Comparison of ENCODE assay signal across 25 cellular contexts in the genomic region with DNA sequence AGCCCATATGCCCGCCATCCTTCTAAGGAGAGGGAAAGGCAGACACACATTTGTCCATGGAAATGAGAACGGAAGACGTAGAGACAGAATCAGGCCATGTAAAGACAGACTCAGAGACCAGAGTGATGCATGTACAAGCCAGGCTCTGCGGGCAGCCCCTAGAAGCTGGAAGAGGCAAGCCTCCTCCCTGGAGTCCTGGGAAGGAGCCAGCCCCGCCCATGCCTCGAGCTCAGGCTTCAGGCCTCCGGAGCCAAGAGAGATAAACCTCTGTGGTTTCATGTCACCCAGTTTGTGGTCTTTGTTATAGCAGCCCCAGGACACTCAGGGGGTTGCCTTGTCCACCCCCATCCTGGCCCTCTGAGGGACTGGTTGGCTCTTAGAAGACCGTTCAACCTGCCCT. TPM values are rescaled to one million over a fixed set of nuclear protein-coding genes. Genes with fewer than 3 reads are reported as not detected.
A peak's percentile ranks its signal among the peaks of the same experiment; 100 is the strongest.
DNase-seq lines count a peak whose midpoint lies in the region; ATAC-seq and TF ChIP-seq lines count a peak whose summit lies in the region.
"Had no signal": no experiment of that assay in that cellular context is flagged by ENCODE, and none has a peak within 500 bp of the region (broad histone marks: within the 10 kb centered on the region; RNA-seq: fewer than 3 reads in every experiment).

No MANE protein-coding gene starts in this region.

- H3K9ac ChIP-seq in muscle layer of colon (ENCODE audit: low read length): peak overlapping the region; percentile 30

- no peak overlapping the region for H3K4me3 Mint-ChIP-seq in stimulated activated naive CD8-positive, alpha-beta T cell treated with anti-CD3 and anti-CD28 coated beads, Interleukin-15, amount 100 ng/mL, for 72 hours
- H3K4me3 Mint-ChIP-seq in WTC11: no peak overlapping the region
- H3K4me3 Mint-ChIP-seq: activated CD8-positive, alpha-beta T cell treated with anti-CD3 and anti-CD28 coated beads for 36 hours; activated naive CD4-positive, alpha-beta T cell treated with anti-CD3 and anti-CD28 coated beads, Interleukin-2, amount 10 ng/mL, durations not matched to agents 7 days and 5 days; activated T-cell treated with anti-CD3 and anti-CD28 coated beads, Interleukin-2, amount 50 U/mL, for 24 hours; natural killer cell had no signal

- no peaks in the 10 kb centered on the region for H3K9me3 ChIP-seq in muscle layer of colon (ENCODE audit: low read length)
- H3K9me3 ChIP-seq: BE2C, esophagus squamous epithelium, stomach had no signal

- no peaks in the 10 kb centered on the region for H3K27me3 ChIP-seq in muscle layer of colon (ENCODE audit: control insufficient read depth in 1 of 2, insufficient read depth in 2 of 2, low read length in 2 of 2)
- H3K27me3 ChIP-seq in H7 (ENCODE audit: control insufficient read depth, insufficient read depth, low read length): no peaks in the 10 kb centered on the region
- H3K27me3 ChIP-seq: BE2C, esophagus squamous epithelium, stomach had no signal

- TF ChIP-seq CTCF in WTC11 (IDR thresholded peaks at IDR 0.05) (no peak), GM10248 (IDR thresholded peaks at IDR 0.05; ENCODE audit: control extremely low read depth, extremely low read depth, low read depth, missing control alignments) (no peak)

- H3K4me1 Mint-ChIP-seq in stimulated activated naive CD8-positive, alpha-beta T cell treated with anti-CD3 and anti-CD28 coated beads, Interleukin-15, amount 100 ng/mL, for 72 hours: no peaks in the 10 kb centered on the region
- peaks cover 39% of the 10 kb centered on the region for H3K4me1 Mint-ChIP-seq in WTC11
- H3K4me1 Mint-ChIP-seq: activated naive CD4-positive, alpha-beta T cell treated with anti-CD3 and anti-CD28 coated beads, Interleukin-2, amount 10 ng/mL, durations not matched to agents 7 days and 5 days; natural killer cell had no signal

- H3K27ac ChIP-seq in muscle layer of colon (ENCODE audit: low read depth, low read length): peak overlapping the region; percentile 73
- H3K27ac ChIP-seq: esophagus squamous epithelium, stomach had no signal

- POLR2A ChIA-PET in WTC11 (lab: Charles Lee): interaction anchor here (1.6 kb wide), 1 partner anchor 11 kb away, joined by 5 read pairs; no protein-coding TSS in a partner anchor
- POLR2A ChIA-PET in GM10248 (lab: Yijun Ruan, JAX): no interaction called here

- peaks cover 14% of the 10 kb centered on the region for H3K36me3 ChIP-seq in muscle layer of colon (ENCODE audit: insufficient read depth, low read length)
- peaks cover 7% of the 10 kb centered on the region for H3K36me3 ChIP-seq in H7 (replicated peaks; ENCODE audit: control insufficient read depth, insufficient read depth, low read length)
- H3K36me3 ChIP-seq: BE2C, esophagus squamous epithelium, stomach had no signal

- ATAC-seq in stimulated activated naive CD8-positive, alpha-beta T cell treated with anti-CD3 and anti-CD28 coated beads, Interleukin-15, amount 100 ng/mL, for 72 hours: peak; percentile 24
- no peak for ATAC-seq in stimulated activated naive CD8-positive, alpha-beta T cell treated with anti-CD3 and anti-CD28 coated beads, Interleukin-15, Interleukin-2, amounts not matched to agents 100 U/mL and 50 U/mL, for 24 hours
- ATAC-seq in WTC11: no peak
- ATAC-seq in esophagus mucosa: no peak
- ATAC-seq: activated CD8-positive, alpha-beta T cell treated with anti-CD3 and anti-CD28 coated beads for 36 hours; HepG2; natural killer cell; Right ventricle myocardium inferior had no signal

- H3K4me1 ChIP-seq in muscle layer of colon (ENCODE audit: insufficient read depth, low read length): peaks cover 70% of the 10 kb centered on the region
- H3K4me1 ChIP-seq: BE2C had no signal

- no peak for DNase-seq in stimulated activated naive CD8-positive, alpha-beta T cell treated with anti-CD3 and anti-CD28 coated beads, Interleukin-15, amount 100 ng/mL, for 72 hours
- DNase-seq in stimulated activated naive CD8-positive, alpha-beta T cell treated with anti-CD3 and anti-CD28 coated beads, Interleukin-15, Interleukin-2, amounts not matched to agents 100 U/mL and 50 U/mL, for 24 hours: no peak
- DNase-seq in WTC11 (ENCODE audit: low spot score) (no peak), GM10248 (ENCODE audit: extremely low spot score) (no peak), hepatic stellate cell (ENCODE audit: low spot score) (no peak), H7 (no peak)
- DNase-seq: activated CD8-positive, alpha-beta T cell treated with anti-CD3 and anti-CD28 coated beads for 36 hours; activated naive CD4-positive, alpha-beta T cell treated with anti-CD3 and anti-CD28 coated beads, Interleukin-2, amount 10 ng/mL, durations not matched to agents 7 days and 5 days; activated T-cell treated with anti-CD3 and anti-CD28 coated beads, Interleukin-2, amount 50 U/mL, for 24 hours; BE2C; effector CD8-positive, alpha-beta T cell; esophagus squamous epithelium; mesenchymal stem cell; natural killer cell; NCI-H1436 treated with DMSO at 0.1 percent for 48 hours; NCI-H2171 treated with DMSO at 0.1 percent for 48 hours; NCI-H748 treated with DMSO at 0.1 percent for 48 hours; small intestine; stimulated activated CD4-positive, alpha-beta T cell treated with anti-CD3 and anti-CD28 coated beads, Interleukin-4, amount 100 ng/mL, for 1 hour; stomach; T-helper 1 cell had no signal

- H3K4me3 ChIP-seq in muscle layer of colon (ENCODE audit: low read depth in 1 of 2, low read length in 2 of 2): no peak overlapping the region
- H3K4me3 ChIP-seq in H7 (ENCODE audit: insufficient read depth, low read depth, low read length): no peak overlapping the region
- H3K4me3 ChIP-seq: esophagus squamous epithelium, stomach had no signal

- no peaks in the 10 kb centered on the region for H3K9me3 Mint-ChIP-seq in stimulated activated naive CD8-positive, alpha-beta T cell treated with anti-CD3 and anti-CD28 coated beads, Interleukin-15, amount 100 ng/mL, for 72 hours
- H3K9me3 Mint-ChIP-seq in WTC11: no peaks in the 10 kb centered on the region
- H3K9me3 Mint-ChIP-seq: activated CD8-positive, alpha-beta T cell treated with anti-CD3 and anti-CD28 coated beads for 36 hours; activated naive CD4-positive, alpha-beta T cell treated with anti-CD3 and anti-CD28 coated beads, Interleukin-2, amount 10 ng/mL, durations not matched to agents 7 days and 5 days; activated T-cell treated with anti-CD3 and anti-CD28 coated beads, Interleukin-2, amount 50 U/mL, for 24 hours; natural killer cell had no signal

- H3K27me3 Mint-ChIP-seq in stimulated activated naive CD8-positive, alpha-beta T cell treated with anti-CD3 and anti-CD28 coated beads, Interleukin-15, amount 100 ng/mL, for 72 hours: no peaks in the 10 kb centered on the region
- no peaks in the 10 kb centered on the region for H3K27me3 Mint-ChIP-seq in WTC11 (ENCODE audit: low read depth)
- H3K27me3 Mint-ChIP-seq: activated CD8-positive, alpha-beta T cell treated with anti-CD3 and anti-CD28 coated beads for 36 hours; activated naive CD4-positive, alpha-beta T cell treated with anti-CD3 and anti-CD28 coated beads, Interleukin-2, amount 10 ng/mL, durations not matched to agents 7 days and 5 days; activated T-cell treated with anti-CD3 and anti-CD28 coated beads, Interleukin-2, amount 50 U/mL, for 24 hours had no signal

- peaks cover 17% of the 10 kb centered on the region for H3K36me3 Mint-ChIP-seq in WTC11
- H3K36me3 Mint-ChIP-seq: activated naive CD4-positive, alpha-beta T cell treated with anti-CD3 and anti-CD28 coated beads, Interleukin-2, amount 10 ng/mL, durations not matched to agents 7 days and 5 days; natural killer cell had no signal

- CTCF ChIA-PET in WTC11 (lab: Charles Lee) (interaction anchor here (1.6 to 2.2 kb wide), 2 partner anchors 12 to 72 kb away, joined by 7 to 19 read pairs; partner anchors contain the start of gene PDE9A), GM10248 (lab: Yijun Ruan, JAX) (no interaction called here)

- H3K27ac Mint-ChIP-seq in stimulated activated naive CD8-positive, alpha-beta T cell treated with anti-CD3 and anti-CD28 coated beads, Interleukin-15, amount 100 ng/mL, for 72 hours: no peak overlapping the region
- H3K27ac Mint-ChIP-seq in WTC11: peak overlapping the region; percentile 25
- H3K27ac Mint-ChIP-seq: activated CD8-positive, alpha-beta T cell treated with anti-CD3 and anti-CD28 coated beads for 36 hours; activated naive CD4-positive, alpha-beta T cell treated with anti-CD3 and anti-CD28 coated beads, Interleukin-2, amount 10 ng/mL, durations not matched to agents 7 days and 5 days; natural killer cell had no signal

TF ChIP-seq in WTC11, 78 proteins besides CTCF, POLR2A, EP300 and RAD21 (continues in another document):
- TF ChIP-seq TEAD1 (CRISPR knock-in tag; IDR thresholded peaks at IDR 0.05) (no peak), NR1H2 (CRISPR knock-in tag; IDR thresholded peaks at IDR 0.05) (no peak), GTF2I (CRISPR knock-in tag; conservative IDR thresholded peaks at IDR 0.05) (no peak), PRDM15 (CRISPR knock-in tag; IDR thresholded peaks at IDR 0.05) (no peak)
- TF ChIP-seq, protein P1, sequence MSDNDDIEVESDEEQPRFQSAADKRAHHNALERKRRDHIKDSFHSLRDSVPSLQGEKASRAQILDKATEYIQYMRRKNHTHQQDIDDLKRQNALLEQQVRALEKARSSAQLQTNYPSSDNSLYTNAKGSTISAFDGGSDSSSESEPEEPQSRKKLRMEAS (CRISPR knock-in tag; IDR thresholded peaks at IDR 0.05): no peak

RNA-seq across cellular contexts. Expression of gene PDE9A, which starts 11.6 kb away (rescaled TPM):
- total RNA-seq in WTC11 (2021): 44.8 to 46.3 TPM (median 46.1 TPM) in 3 replicates
- total RNA-seq in esophagus mucosa: 1.8 TPM
- total RNA-seq in H7 (2014; rRNA removed; shearing (Covaris generic)): 24.2 and 37.9 TPM in 2 replicates
